25 cellular contexts compared by ENCODE assay signal in genomic region chr5:130035388-130035787, GRCh38.
"Had no signal": no experiment of that assay in that cellular context is flagged by ENCODE, and none has a peak within 500 bp of the region (broad histone marks: within the 10 kb centered on the region; RNA-seq: fewer than 3 reads in every experiment).

No MANE protein-coding gene starts in this region.

- H3K27ac Mint-ChIP-seq: activated B cell treated with CpG ODN at 0.5 μM for 24 hours; activated CD4-positive, alpha-beta T cell treated with anti-CD3 and anti-CD28 coated beads, Interleukin-2, amount 10 ng/mL, durations not matched to agents 24 days and 14 days; activated CD8-positive, alpha-beta memory T cell treated with anti-CD3 and anti-CD28 coated beads, Interleukin-2, amount 10 ng/mL, durations not matched to agents 7 days and 5 days; activated naive CD4-positive, alpha-beta T cell treated with anti-CD3 and anti-CD28 coated beads, Interleukin-2, amount 50 U/mL, for 72 hours; activated naive CD8-positive, alpha-beta T cell treated with anti-CD3 and anti-CD28 coated beads, Interleukin-2, amount 50 U/mL, for 24 hours; T-helper 17 cell had no signal

- H3K9me3 Mint-ChIP-seq: activated B cell treated with CpG ODN at 0.5 μM for 24 hours; activated CD4-positive, alpha-beta T cell treated with anti-CD3 and anti-CD28 coated beads, Interleukin-2, amount 10 ng/mL, durations not matched to agents 24 days and 14 days; activated naive CD8-positive, alpha-beta T cell treated with anti-CD3 and anti-CD28 coated beads, Interleukin-2, amount 50 U/mL, for 24 hours; activated T-cell treated with anti-CD3 and anti-CD28 coated beads, Interleukin-2, amount 50 U/mL, for 4 hours had no signal

- H3K4me3 Mint-ChIP-seq: activated B cell treated with CpG ODN at 0.5 μM for 24 hours; activated CD4-positive, alpha-beta T cell treated with anti-CD3 and anti-CD28 coated beads, Interleukin-2, amount 10 ng/mL, durations not matched to agents 24 days and 14 days; activated CD8-positive, alpha-beta memory T cell treated with anti-CD3 and anti-CD28 coated beads, Interleukin-2, amount 10 ng/mL, durations not matched to agents 7 days and 5 days; activated naive CD8-positive, alpha-beta T cell treated with anti-CD3 and anti-CD28 coated beads, Interleukin-2, amount 50 U/mL, for 24 hours; activated T-cell treated with anti-CD3 and anti-CD28 coated beads, Interleukin-2, amount 50 U/mL, for 4 hours; brain; T-helper 17 cell had no signal

- H3K4me3 ChIP-seq: K562, PC-9 had no signal

- H3K36me3 Mint-ChIP-seq: activated CD8-positive, alpha-beta memory T cell treated with anti-CD3 and anti-CD28 coated beads, Interleukin-2, amount 10 ng/mL, durations not matched to agents 7 days and 5 days; activated naive CD4-positive, alpha-beta T cell treated with anti-CD3 and anti-CD28 coated beads, Interleukin-2, amount 50 U/mL, for 72 hours; brain had no signal

- H3K27ac ChIP-seq: PC-9 had no signal

- H3K27me3 Mint-ChIP-seq: activated B cell treated with CpG ODN at 0.5 μM for 24 hours; activated CD8-positive, alpha-beta memory T cell treated with anti-CD3 and anti-CD28 coated beads, Interleukin-2, amount 10 ng/mL, durations not matched to agents 7 days and 5 days; activated naive CD8-positive, alpha-beta T cell treated with anti-CD3 and anti-CD28 coated beads, Interleukin-2, amount 50 U/mL, for 24 hours had no signal

- H3K4me2 ChIP-seq: PC-9 had no signal

- H2AFZ ChIP-seq: PC-9 had no signal

- DNase-seq: activated B cell treated with CpG ODN at 0.5 μM for 24 hours; activated CD4-positive, alpha-beta T cell treated with anti-CD3 and anti-CD28 coated beads for 1 hour; activated CD4-positive, alpha-beta T cell treated with anti-CD3 and anti-CD28 coated beads, Interleukin-2, amount 10 ng/mL, durations not matched to agents 24 days and 14 days; activated CD4-positive, alpha-beta T cell treated with anti-CD3 and anti-CD28 coated beads, Interleukin-2, amount 50 U/mL, for 48 hours; activated CD8-positive, alpha-beta memory T cell treated with anti-CD3 and anti-CD28 coated beads, Interleukin-2, amount 10 ng/mL, durations not matched to agents 7 days and 5 days; activated effector memory CD4-positive, alpha-beta T cell treated with anti-CD3 and anti-CD28 coated beads, Interleukin-2, amount 50 U/mL, for 16 hours; activated naive CD4-positive, alpha-beta T cell treated with Interleukin-2 at 50 U/mL for 16 hours; activated naive CD8-positive, alpha-beta T cell treated with anti-CD3 and anti-CD28 coated beads, Interleukin-2, amount 50 U/mL, for 24 hours; activated T-cell treated with anti-CD3 and anti-CD28 coated beads, Interleukin-2, amount 50 U/mL, for 4 hours; amygdala; central memory CD4-positive, alpha-beta T cell; Karpas-422; NCI-H1105 treated with DMSO at 0.1 percent for 48 hours; NCI-H1436 treated with DMSO at 0.1 percent for 48 hours; NCI-H187; NCI-H2081; NCI-H446; NCI-H526; PC-9; SIG-M5; T-helper 17 cell; T-helper 9 cell had no signal

- H3K4me1 Mint-ChIP-seq: activated B cell treated with CpG ODN at 0.5 μM for 24 hours; activated CD4-positive, alpha-beta T cell treated with anti-CD3 and anti-CD28 coated beads, Interleukin-2, amount 10 ng/mL, durations not matched to agents 24 days and 14 days; activated CD8-positive, alpha-beta memory T cell treated with anti-CD3 and anti-CD28 coated beads, Interleukin-2, amount 10 ng/mL, durations not matched to agents 7 days and 5 days; activated naive CD8-positive, alpha-beta T cell treated with anti-CD3 and anti-CD28 coated beads, Interleukin-2, amount 50 U/mL, for 24 hours; brain; T-helper 17 cell had no signal
